1 cellular context compared by ENCODE assay signal in genomic region chr15:92074646-92075045, GRCh38.
TF ChIP-seq lines count a peak whose summit lies in the region.

No MANE protein-coding gene starts in this region.

TF ChIP-seq in WTC11, 78 proteins besides CTCF, POLR2A, EP300 and RAD21 (continued from another document):
- no peak for TF ChIP-seq ERG (CRISPR knock-in tag; IDR thresholded peaks at IDR 0.05)
